Comparison of ENCODE assay signal across 8 cellular contexts in genomic region chr20:22339091-22339881, GRCh38.
A peak's percentile ranks its signal among the peaks of the same experiment; 100 is the strongest.
DNase-seq lines count a peak whose midpoint lies in the region; ATAC-seq and TF ChIP-seq lines count a peak whose summit lies in the region.

No MANE protein-coding gene starts in this region.

- peaks cover 1% of the 10 kb centered on the region for H3K4me1 Mint-ChIP-seq in activated naive CD4-positive, alpha-beta T cell treated with anti-CD3 and anti-CD28 coated beads for 36 hours (ENCODE audit: low read depth)

- CTCF ChIA-PET in activated naive CD4-positive, alpha-beta T cell treated with anti-CD3 and anti-CD28 coated beads for 36 hours (lab: Charles Lee), result interaction anchor here (0.9 to 2.7 kb wide), 10 partner anchors 12 to 1001 kb away, joined by 3 to 13 read pairs (median 4); no protein-coding TSS in a partner anchor

- peak; percentile 66 to 75 (median 68) for TF ChIP-seq CTCF in ascending aorta (IDR thresholded peaks at IDR 0.05)

- H3K36me3 ChIP-seq in ascending aorta, result no peaks in the 10 kb centered on the region
- H3K36me3 ChIP-seq in iPS DF 6.9 (ENCODE audit: control insufficient read depth, insufficient read depth, low read length), result no peaks in the 10 kb centered on the region

- H3K9me3 ChIP-seq in ascending aorta (no peaks in the 10 kb centered on the region), iPS DF 6.9 (ENCODE audit: control insufficient read depth, insufficient read depth, low read length) (no peaks in the 10 kb centered on the region)

- H3K9me3 Mint-ChIP-seq in activated naive CD4-positive, alpha-beta T cell treated with anti-CD3 and anti-CD28 coated beads for 36 hours, result no peaks in the 10 kb centered on the region

- intact Hi-C loops in activated naive CD4-positive, alpha-beta T cell treated with anti-CD3 and anti-CD28 coated beads for 36 hours (cut with micrococcal nuclease), result loop anchor here (1.0 to 10.0 kb wide), 5 partner anchors 345 to 1268 kb away; partner anchors contain the start of gene CST9
- intact Hi-C loops in ascending aorta (cut with DNase I), result loop anchor here (1.0 to 10.0 kb wide), 4 partner anchors 248 to 1026 kb away; partner anchors contain the start of genes GZF1 and THBD

- no peak for ATAC-seq in HG02623 (IDR thresholded peaks at IDR 0.05; ENCODE audit: unreplicated experiment)

- no peak overlapping the region for H3K27ac Mint-ChIP-seq in activated naive CD4-positive, alpha-beta T cell treated with anti-CD3 and anti-CD28 coated beads for 36 hours

- peak; percentile 66 for DNase-seq in activated naive CD4-positive, alpha-beta T cell treated with anti-CD3 and anti-CD28 coated beads for 36 hours
- DNase-seq in activated naive CD4-positive, alpha-beta T cell treated with anti-CD3 and anti-CD28 coated beads, Interleukin-2, amount 50 U/mL, for 16 hours, result no peak
- DNase-seq in HT1080 (ENCODE audit: low read depth) (peak; percentile 71), NCI-H748 treated with DMSO at 0.1 percent for 48 hours (lab: John Stamatoyannopoulos, UW) (peak; percentile 92), ascending aorta (ENCODE audit: low spot score in 2 of 2) (peak in 1 of 2 donors; percentile 72), iPS DF 6.9 (ENCODE audit: low read depth, low spot score) (peak; percentile 64)
- DNase-seq in stimulated activated CD4-positive, alpha-beta T cell treated with anti-CD3 and anti-CD28 coated beads, Interleukin-4, amount 100 ng/mL, for 24 hours, result peak; percentile 9

- H3K4me3 ChIP-seq in ascending aorta (peak overlapping the region in 1 of 2 donors; percentile 47), iPS DF 6.9 (ENCODE audit: low read length) (no peak overlapping the region)

- peaks cover 0 to 9% of the 10 kb centered on the region in 2 donors for H3K4me1 ChIP-seq in ascending aorta
- H3K4me1 ChIP-seq in iPS DF 6.9 (ENCODE audit: control insufficient read depth, insufficient read depth, low read length), result 0 out of 2 replicates have a peak, but pooled peaks cover 2% of the 10 kb centered on the region

- H3K27me3 ChIP-seq in ascending aorta (no peaks in the 10 kb centered on the region), iPS DF 6.9 (ENCODE audit: control insufficient read depth, insufficient read depth, low read length) (no peaks in the 10 kb centered on the region)

- WGBS in iPS DF 6.9 (ENCODE audit: insufficient coverage, insufficient read length), result no CpG with 5 or more reads among the region's 12 CpGs

- no peaks in the 10 kb centered on the region for H3K36me3 Mint-ChIP-seq in activated naive CD4-positive, alpha-beta T cell treated with anti-CD3 and anti-CD28 coated beads for 36 hours (ENCODE audit: low read depth)

- H3K27ac ChIP-seq in ascending aorta (peak overlapping the region in 1 of 2 donors; percentile 11), iPS DF 6.9 (ENCODE audit: low read length) (no peak overlapping the region)

- H3K27me3 Mint-ChIP-seq in activated naive CD4-positive, alpha-beta T cell treated with anti-CD3 and anti-CD28 coated beads for 36 hours (ENCODE audit: low read depth), result peaks cover 6% of the 10 kb centered on the region

- no peak overlapping the region for H3K4me3 Mint-ChIP-seq in activated naive CD4-positive, alpha-beta T cell treated with anti-CD3 and anti-CD28 coated beads for 36 hours
